1 cellular context compared by ENCODE assay signal in genomic region chr7:1175597-1175966, GRCh38.
TF ChIP-seq lines count a peak whose summit lies in the region.

No MANE protein-coding gene starts in this region.

TF ChIP-seq in GM12878, 131 proteins besides CTCF, POLR2A, EP300 and RAD21:
- no peak for TF ChIP-seq E2F4 (IDR thresholded peaks at IDR 0.05; ENCODE audit: low read depth, low read length)
- TF ChIP-seq MLLT1 (IDR thresholded peaks at IDR 0.05): 0 out of 2 replicates have a peak, but pooled peaks have one; percentile 16
